ENCODE assay signal across 28 cellular contexts in the genomic region with DNA sequence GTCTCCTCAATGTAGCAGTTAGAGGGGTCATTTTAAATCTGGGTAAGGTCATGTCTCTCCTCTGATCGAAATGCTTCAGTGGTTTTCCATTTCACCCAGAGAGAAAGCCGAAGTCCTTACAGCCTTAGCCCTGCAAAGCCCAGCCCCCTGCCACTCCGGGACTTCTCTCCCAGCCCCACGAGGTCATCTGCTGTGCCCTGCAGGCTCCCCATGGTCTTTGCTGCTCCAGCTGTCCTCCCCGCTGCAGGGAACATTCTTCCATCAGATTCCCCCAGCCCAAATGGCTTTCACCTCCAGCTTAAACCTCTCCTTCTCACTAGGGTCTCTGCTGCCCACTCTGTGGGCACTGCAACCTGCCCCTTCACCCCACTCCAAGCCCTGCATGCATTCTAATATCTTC.
"Had no signal": no experiment of that assay in that cellular context is flagged by ENCODE, and none has a peak within 500 bp of the region (broad histone marks: within the 10 kb centered on the region; RNA-seq: fewer than 3 reads in every experiment).

No MANE protein-coding gene starts in this region.

- H3K9me3 Mint-ChIP-seq: activated B cell treated with CpG ODN at 0.5 μM for 24 hours; activated CD8-positive, alpha-beta T cell treated with anti-CD3 and anti-CD28 coated beads for 36 hours; activated T-helper 17 cell treated with anti-CD3 and anti-CD28 coated beads, Interleukin-2, amount 50 U/mL, for 72 hours; central memory CD8-positive, alpha-beta T cell; T-helper 2 cell treated with Interferon-gamma antibody and Interleukin-4, amounts not matched to agents 5 μg/mL and 100 μg/mL, for 36 hours had no signal

- H3K4me1 ChIP-seq: foreskin keratinocyte, gastroesophageal sphincter had no signal

- H3K27me3 Mint-ChIP-seq: activated CD8-positive, alpha-beta T cell treated with anti-CD3 and anti-CD28 coated beads for 36 hours; activated naive CD8-positive, alpha-beta T cell; dendritic cell treated with granulocyte-macrophage colony-stimulating factor and Interleukin-4, amounts not matched to agents 40 ng/mL and 50 ng/mL, for 4 days; T-helper 17 cell had no signal

- H3K27ac Mint-ChIP-seq: activated B cell treated with CpG ODN at 0.5 μM for 24 hours; activated CD8-positive, alpha-beta T cell treated with anti-CD3 and anti-CD28 coated beads for 36 hours; activated naive CD8-positive, alpha-beta T cell; activated T-helper 17 cell treated with anti-CD3 and anti-CD28 coated beads, Interleukin-2, amount 50 U/mL, for 72 hours; dendritic cell treated with granulocyte-macrophage colony-stimulating factor and Interleukin-4, amounts not matched to agents 40 ng/mL and 50 ng/mL, for 4 days; effector memory CD8-positive, alpha-beta T cell; T-helper 17 cell; T-helper 2 cell treated with Interferon-gamma antibody and Interleukin-4, amounts not matched to agents 5 μg/mL and 100 μg/mL, for 36 hours had no signal

- H3K4me3 ChIP-seq: coronary artery, gastroesophageal sphincter had no signal

- DNase-seq: activated B cell treated with CpG ODN at 0.5 μM for 24 hours; activated CD4-positive, alpha-beta T cell treated with anti-CD3 and anti-CD28 coated beads for 48 hours; activated CD4-positive, alpha-beta T cell treated with anti-CD3 and anti-CD28 coated beads, Interleukin-2, amount 50 U/mL, for 1 hour; activated CD4-positive, alpha-beta T cell treated with anti-CD3 and anti-CD28 coated beads, Interleukin-2, amount 50 U/mL, for 48 hours; activated CD8-positive, alpha-beta memory T cell treated with anti-CD3 and anti-CD28 coated beads for 24 hours; activated CD8-positive, alpha-beta T cell treated with anti-CD3 and anti-CD28 coated beads for 36 hours; activated effector memory CD4-positive, alpha-beta T cell treated with Interleukin-2 at 50 U/mL for 16 hours; activated gamma-delta T cell treated with Interleukin-2 at 50 U/mL for 16 hours; activated naive CD4-positive, alpha-beta T cell treated with anti-CD3 and anti-CD28 coated beads, Interleukin-2, amount 50 U/mL, for 16 hours; activated naive CD4-positive, alpha-beta T cell treated with Interleukin-2 at 50 U/mL for 16 hours; activated T-cell treated with anti-CD3 and anti-CD28 coated beads, Interleukin-2, amount 50 U/mL, for 4 hours; amniotic stem cell; anterior cingulate cortex; brain microvascular endothelial cell; effector CD4-positive, alpha-beta T cell; effector memory CD8-positive, alpha-beta T cell; foreskin keratinocyte; T-helper 1 cell; T-helper 17 cell; T1000; WERI-Rb-1 had no signal

- H3K4me3 Mint-ChIP-seq: activated B cell treated with CpG ODN at 0.5 μM for 24 hours; activated CD8-positive, alpha-beta T cell treated with anti-CD3 and anti-CD28 coated beads for 36 hours; activated naive CD8-positive, alpha-beta T cell; activated T-cell treated with anti-CD3 and anti-CD28 coated beads, Interleukin-2, amount 50 U/mL, for 4 hours; activated T-helper 17 cell treated with anti-CD3 and anti-CD28 coated beads, Interleukin-2, amount 50 U/mL, for 72 hours; central memory CD8-positive, alpha-beta T cell; dendritic cell treated with granulocyte-macrophage colony-stimulating factor and Interleukin-4, amounts not matched to agents 40 ng/mL and 50 ng/mL, for 4 days; effector memory CD8-positive, alpha-beta T cell; T-helper 17 cell; T-helper 2 cell treated with Interferon-gamma antibody and Interleukin-4, amounts not matched to agents 5 μg/mL and 100 μg/mL, for 36 hours had no signal

- H3K27ac ChIP-seq: brain microvascular endothelial cell, coronary artery, foreskin keratinocyte, gastroesophageal sphincter, WERI-Rb-1 had no signal

- H3K36me3 ChIP-seq: brain microvascular endothelial cell, gastroesophageal sphincter, WERI-Rb-1 had no signal

- H3K4me1 Mint-ChIP-seq: activated B cell treated with CpG ODN at 0.5 μM for 24 hours had no signal

- H3K27me3 ChIP-seq: brain microvascular endothelial cell, foreskin keratinocyte had no signal
